Comparison of ENCODE assay signal across 30 cellular contexts in the genomic region with DNA sequence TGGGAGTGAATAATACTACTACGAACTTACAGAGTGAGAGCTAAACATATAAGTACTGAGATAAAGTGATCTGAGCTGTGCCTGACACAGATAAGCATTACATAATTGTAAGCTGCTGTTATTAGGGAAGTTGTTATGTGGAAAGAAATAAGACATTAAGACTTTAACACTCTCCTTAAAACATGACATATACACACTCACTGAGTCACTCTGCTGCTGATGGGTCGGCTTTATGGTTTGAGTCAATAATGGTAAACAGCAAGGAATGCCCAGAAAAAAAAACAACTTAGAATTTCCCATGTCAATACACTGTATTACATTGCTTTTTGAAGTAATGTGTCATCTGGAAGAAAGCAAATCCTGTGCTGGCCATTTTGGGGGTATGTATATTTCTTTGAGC. TPM values are rescaled to one million over a fixed set of nuclear protein-coding genes. Genes with fewer than 3 reads are reported as not detected.
DNase-seq lines count a peak whose midpoint lies in the region; ATAC-seq, FAIRE-seq and TF ChIP-seq lines count a peak whose summit lies in the region.
"Had no signal": no experiment of that assay in that cellular context is flagged by ENCODE, and none has a peak within 500 bp of the region (broad histone marks: within the 10 kb centered on the region; RNA-seq: fewer than 3 reads in every experiment).

No MANE protein-coding gene starts in this region.

- no peaks in the 10 kb centered on the region for H3K79me2 ChIP-seq in OCI-LY7 (ENCODE audit: insufficient read depth, low read depth, low read length)

- intact Hi-C loops in OCI-LY7 (cut with micrococcal nuclease; ENCODE audit: unreplicated experiment) (no loop called here), lower lobe of right lung (cut with DNase I) (no loop called here)

- TF ChIP-seq CTCF in OCI-LY7 (conservative IDR thresholded peaks at IDR 0.05; ENCODE audit: low read length): no peak
- no peak for TF ChIP-seq CTCF in bronchial epithelial cell (IDR thresholded peaks at IDR 0.05; ENCODE audit: insufficient read depth, low read length, severe bottlenecking)
- TF ChIP-seq CTCF in lower lobe of right lung (IDR thresholded peaks at IDR 0.05): no peak

- no peak overlapping the region for H3K4me2 ChIP-seq in OCI-LY7 (ENCODE audit: low read length)

- H3K9me3 ChIP-seq in OCI-LY7 (ENCODE audit: low read length) (no peaks in the 10 kb centered on the region), lower lobe of right lung (no peaks in the 10 kb centered on the region)
- H3K9me3 ChIP-seq: HAP-1, sigmoid colon, tibial nerve had no signal

- no peaks in the 10 kb centered on the region for H4K20me1 ChIP-seq in OCI-LY7 (ENCODE audit: insufficient read depth, low read length)

- no peak for FAIRE-seq in bronchial epithelial cell (lab: Jason Lieb, UNC)
- FAIRE-seq: kidney had no signal

- peak overlapping the region; percentile 66 for H2AFZ ChIP-seq in OCI-LY7 (ENCODE audit: low read length)

- H3K27me3 ChIP-seq in bronchial epithelial cell (ENCODE audit: control insufficient read depth, insufficient read depth, low read length) (no peaks in the 10 kb centered on the region), lower lobe of right lung (ENCODE audit: low read depth) (no peaks in the 10 kb centered on the region)
- H3K27me3 ChIP-seq: sigmoid colon, tibial nerve had no signal

- H3K27ac ChIP-seq in OCI-LY7 (ENCODE audit: low read depth, low read length, poor library complexity, severe bottlenecking) (no peak overlapping the region), lower lobe of right lung (no peak overlapping the region)
- H3K27ac ChIP-seq: HL-60, sigmoid colon, tibial nerve, VCaP had no signal

- DNase-seq in ELR (ENCODE audit: low read depth): peak; percentile 73
- no peak for DNase-seq in OCI-LY7 (ENCODE audit: low spot score)
- peak; percentile 68 for DNase-seq in bronchial epithelial cell (ENCODE audit: low read depth)
- no peak for DNase-seq in lower lobe of right lung
- DNase-seq in NCI-H1436 treated with DMSO at 0.1 percent for 48 hours (lab: John Stamatoyannopoulos, UW): no peak
- DNase-seq: activated CD4-positive, alpha-beta T cell treated with anti-CD3 and anti-CD28 coated beads for 36 hours; activated CD8-positive, alpha-beta T cell treated with anti-CD3 and anti-CD28 coated beads, Interleukin-2, amount 10 ng/mL, durations not matched to agents 7 days and 5 days; activated naive CD4-positive, alpha-beta T cell treated with anti-CD3 and anti-CD28 coated beads for 36 hours; CD8-positive, alpha-beta T cell; cerebellar nuclear complex; Kasumi-1; kidney; natural killer cell; NCI-H1092; NCI-H1694 treated with DMSO at 0.1 percent for 48 hours; NCI-H510A; occipital lobe; OCI-M1; Right ventricle myocardium superior; sigmoid colon; stimulated activated CD4-positive, alpha-beta T cell treated with anti-CD3 and anti-CD28 coated beads, Interleukin-4, amount 100 ng/mL, for 24 hours; T-helper 17 cell had no signal

- CTCF ChIA-PET in OCI-LY7 (lab: Charles Lee; ENCODE audit: unreplicated experiment): no interaction called here

- BruUV-seq in OCI-LY7 (replicated peaks; lab: Mats Ljungman, UMichigan): no TSS peak

- POLR2A ChIA-PET in OCI-LY7 (lab: Charles Lee): interaction anchor here (0.7 to 1.6 kb wide), 5 partner anchors 18 to 38 kb away, joined by 3 to 5 read pairs (median 3); no protein-coding TSS in a partner anchor

- H3K36me3 ChIP-seq in OCI-LY7 (ENCODE audit: insufficient read depth, low read length) (no peaks in the 10 kb centered on the region), bronchial epithelial cell (ENCODE audit: control insufficient read depth, insufficient read depth, low read length) (no peaks in the 10 kb centered on the region), lower lobe of right lung (no peaks in the 10 kb centered on the region)
- H3K36me3 ChIP-seq: HAP-1, sigmoid colon, tibial nerve had no signal

- peak; percentile 53 to 54 for ATAC-seq in lower lobe of right lung
- ATAC-seq in GM19397 (IDR thresholded peaks at IDR 0.05; ENCODE audit: unreplicated experiment): no peak
- no peak for ATAC-seq in GM19035 (IDR thresholded peaks at IDR 0.05; ENCODE audit: unreplicated experiment)
- no peak for ATAC-seq in GM21447 (IDR thresholded peaks at IDR 0.05; ENCODE audit: unreplicated experiment)
- ATAC-seq: activated CD4-positive, alpha-beta T cell treated with anti-CD3 and anti-CD28 coated beads for 36 hours; activated CD8-positive, alpha-beta T cell treated with anti-CD3 and anti-CD28 coated beads, Interleukin-2, amount 10 ng/mL, durations not matched to agents 7 days and 5 days; CD8-positive, alpha-beta T cell; natural killer cell; SK-N-SH treated with all-trans-retinoic acid at 6 μM for 48 hours; T-helper 17 cell had no signal

- H3K4me3 ChIP-seq in OCI-LY7 (ENCODE audit: low read depth, low read length, poor library complexity, severe bottlenecking) (no peak overlapping the region), bronchial epithelial cell (ENCODE audit: low read depth, low read length) (no peak overlapping the region), lower lobe of right lung (no peak overlapping the region)
- H3K4me3 ChIP-seq: HAP-1, sigmoid colon, tibial nerve had no signal

- no peaks in the 10 kb centered on the region for H3K9me2 ChIP-seq in OCI-LY7 (ENCODE audit: insufficient read depth, low read length)

- H3K4me1 ChIP-seq in OCI-LY7 (ENCODE audit: insufficient read depth, low read length, poor library complexity, severe bottlenecking) (peaks cover 11% of the 10 kb centered on the region), lower lobe of right lung (no peaks in the 10 kb centered on the region)
- H3K4me1 ChIP-seq: sigmoid colon had no signal

RNA-seq across cellular contexts. Expression of a gene that starts 22.9 kb away (rescaled TPM):
- 7.5 and 9.6 TPM in 2 replicates for total RNA-seq in OCI-LY7 (2014; rRNA removed; shearing (Covaris generic))
- total RNA-seq in OCI-LY7 (2022) (19.9 and 21.1 TPM in 2 replicates), bronchial epithelial cell (15.6 and 16.3 TPM in 2 replicates), lower lobe of right lung (57.7 TPM)

Comparison
In these comparisons a context has a peak if more than half of its experiments do, and no peak if none do; other contexts are left out.
1. DNase-seq: peak in ELR (single experiment) and bronchial epithelial cell (single experiment); none in OCI-LY7 (single experiment), lower lobe of right lung (single experiment) and NCI-H1436 treated with DMSO at 0.1 percent for 48 hours (single experiment).
2. ATAC-seq: peak in lower lobe of right lung (2 of 2); none in GM19397 (single experiment), GM19035 (single experiment) and GM21447 (single experiment).